18 cellular contexts compared by ENCODE assay signal in the genomic region with DNA sequence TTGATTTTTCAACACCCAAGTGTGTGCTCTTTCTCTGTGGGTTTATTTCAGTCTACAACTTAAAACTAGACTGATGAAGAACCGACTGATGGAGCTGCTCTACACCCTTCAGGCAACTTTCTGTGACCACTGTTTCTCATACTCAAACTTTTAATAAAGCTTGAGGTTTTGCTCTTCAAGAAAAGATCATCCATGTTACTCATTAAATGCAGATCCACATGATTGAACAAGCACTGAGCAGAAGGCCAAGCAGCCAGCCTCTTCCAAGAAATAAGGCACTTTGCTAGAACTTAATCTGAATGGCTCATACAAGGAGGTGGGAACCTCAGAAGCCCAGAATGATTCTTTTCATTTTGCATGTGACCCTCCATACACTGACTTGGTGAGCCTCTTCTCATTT. TPM values are rescaled to one million over a fixed set of nuclear protein-coding genes. Genes with fewer than 3 reads are reported as not detected.
DNase-seq lines count a peak whose midpoint lies in the region; ATAC-seq and FAIRE-seq lines count a peak whose summit lies in the region.
"Had no signal": no experiment of that assay in that cellular context is flagged by ENCODE, and none has a peak within 500 bp of the region (broad histone marks: within the 10 kb centered on the region; RNA-seq: fewer than 3 reads in every experiment).

No MANE protein-coding gene starts in this region.

- no peaks in the 10 kb centered on the region for H3K79me1 ChIP-seq in trophoblast cell (ENCODE audit: low read length)

- no peak overlapping the region for H4K8ac ChIP-seq in trophoblast cell (ENCODE audit: low read depth, low read length)

- H3K36me3 ChIP-seq in BLaER1 (peaks cover 39% of the 10 kb centered on the region), trophoblast cell (ENCODE audit: control insufficient read depth in 1 of 2, insufficient read depth in 2 of 2, low read length in 2 of 2) (no peaks in the 10 kb centered on the region), aorta (ENCODE audit: control insufficient read depth in 1 of 2, insufficient read depth in 2 of 2, low read length in 1 of 2) (no peaks in the 10 kb centered on the region)

- no peaks in the 10 kb centered on the region for H4K20me1 ChIP-seq in BLaER1

- peaks cover 65% of the 10 kb centered on the region for H3K4me1 Mint-ChIP-seq in activated T-helper 1 cell treated with anti-CD3 and anti-CD28 coated beads, Interleukin-12 subunit alpha, Interleukin-12 subunit beta, Interleukin-2, Interleukin-4 antibody, amounts not matched to agents 30 ng/mL and 10 ng/mL and 1 ng/mL, durations not matched to agents 14 hours and 24 hours and 36 hours (ENCODE audit: low read depth)

- intact Hi-C loops in activated T-helper 1 cell treated with anti-CD3 and anti-CD28 coated beads, Interleukin-12 subunit alpha, Interleukin-12 subunit beta, Interleukin-2, Interleukin-4 antibody, amounts not matched to agents 30 ng/mL and 10 ng/mL and 1 ng/mL, durations not matched to agents 14 hours and 24 hours and 36 hours (cut with micrococcal nuclease), result no loop called here
- intact Hi-C loops in aorta (cut with DNase I), result no loop called here

- no peak overlapping the region for H4K12ac ChIP-seq in trophoblast cell (ENCODE audit: low read depth, low read length)

- no peak overlapping the region for H2BK5ac ChIP-seq in trophoblast cell (ENCODE audit: low read depth, low read length, poor library complexity)

- H3K18ac ChIP-seq in trophoblast cell (ENCODE audit: low read length), result no peak overlapping the region

- H3K4me3 ChIP-seq in BLaER1 (peak overlapping the region; percentile 27; the same call in 1 of the 2 replicates), trophoblast cell (ENCODE audit: low read depth, low read length) (no peak overlapping the region), aorta (ENCODE audit: low read length in 2 of 2) (no peak overlapping the region)
- H3K4me3 ChIP-seq: psoas muscle had no signal

- no peaks in the 10 kb centered on the region for H3K9me3 Mint-ChIP-seq in activated T-helper 1 cell treated with anti-CD3 and anti-CD28 coated beads, Interleukin-12 subunit alpha, Interleukin-12 subunit beta, Interleukin-2, Interleukin-4 antibody, amounts not matched to agents 30 ng/mL and 10 ng/mL and 1 ng/mL, durations not matched to agents 14 hours and 24 hours and 36 hours
- H3K9me3 Mint-ChIP-seq: IgD-negative memory B cell had no signal

- H3K27ac Mint-ChIP-seq in activated T-helper 1 cell treated with anti-CD3 and anti-CD28 coated beads, Interleukin-12 subunit alpha, Interleukin-12 subunit beta, Interleukin-2, Interleukin-4 antibody, amounts not matched to agents 30 ng/mL and 10 ng/mL and 1 ng/mL, durations not matched to agents 14 hours and 24 hours and 36 hours, result peak overlapping the region; percentile 18
- H3K27ac Mint-ChIP-seq: IgD-negative memory B cell had no signal

- H2BK120ac ChIP-seq in trophoblast cell (ENCODE audit: insufficient read depth, low read length, poor library complexity), result no peak overlapping the region

- H3K9me3 ChIP-seq in BLaER1, result no peaks in the 10 kb centered on the region
- H3K9me3 ChIP-seq in trophoblast cell (ENCODE audit: insufficient read depth, low read depth, low read length), result no peaks in the 10 kb centered on the region
- peaks cover 2% of the 10 kb centered on the region for H3K9me3 ChIP-seq in aorta (ENCODE audit: control insufficient read depth, low read length)
- H3K9me3 ChIP-seq: psoas muscle, SK-N-SH had no signal

- no peak for DNase-seq in activated T-helper 1 cell treated with anti-CD3 and anti-CD28 coated beads, Interleukin-12 subunit alpha, Interleukin-12 subunit beta, Interleukin-2, Interleukin-4 antibody, amounts not matched to agents 30 ng/mL and 10 ng/mL and 1 ng/mL, durations not matched to agents 14 hours and 24 hours and 36 hours (ENCODE audit: low spot score)
- no peak for DNase-seq in HTR-8/SVneo (ENCODE audit: insufficient read length, low spot score)
- DNase-seq in trophoblast cell, result no peak
- DNase-seq in CD1c-positive myeloid dendritic cell (ENCODE audit: extremely low spot score), result no peak
- no peak for DNase-seq in aorta
- DNase-seq: cerebellar nuclear complex, DMS 273 treated with DMSO at 0.1 percent for 48 hours, left cardiac atrium, NCI-H1105 treated with DMSO at 0.1 percent for 48 hours, NCI-H2227 treated with DMSO at 0.1 percent for 48 hours, psoas muscle, SK-N-SH had no signal

- H3K23ac ChIP-seq in trophoblast cell (ENCODE audit: low read length), result no peak overlapping the region

- no peaks in the 10 kb centered on the region for H3K27me3 Mint-ChIP-seq in activated T-helper 1 cell treated with anti-CD3 and anti-CD28 coated beads, Interleukin-12 subunit alpha, Interleukin-12 subunit beta, Interleukin-2, Interleukin-4 antibody, amounts not matched to agents 30 ng/mL and 10 ng/mL and 1 ng/mL, durations not matched to agents 14 hours and 24 hours and 36 hours (ENCODE audit: insufficient read depth)

- H3K14ac ChIP-seq in trophoblast cell (ENCODE audit: low read length), result no peak overlapping the region

- no peak overlapping the region for H2AFZ ChIP-seq in trophoblast cell (ENCODE audit: insufficient read depth, low read length, poor library complexity)

- H3K4me1 ChIP-seq in BLaER1 (peaks cover 73% of the 10 kb centered on the region), trophoblast cell (ENCODE audit: control insufficient read depth in 1 of 2, insufficient read depth in 2 of 2, low read length in 2 of 2) (no peaks in the 10 kb centered on the region), aorta (ENCODE audit: control insufficient read depth in 1 of 2, insufficient read depth in 2 of 2, low read length in 2 of 2) (no peaks in the 10 kb centered on the region)
- H3K4me1 ChIP-seq: psoas muscle had no signal

- no peak overlapping the region for H2AK5ac ChIP-seq in trophoblast cell (ENCODE audit: low read length)

- ATAC-seq in GM19351 (IDR thresholded peaks at IDR 0.05; ENCODE audit: unreplicated experiment) (peak; percentile 65), HG03064 (IDR thresholded peaks at IDR 0.05; ENCODE audit: low read depth, unreplicated experiment) (peak; percentile 72), aorta (ENCODE audit: low FRiP score) (no peak)
- ATAC-seq: left cardiac atrium, psoas muscle had no signal

- H3K4me3 Mint-ChIP-seq in activated T-helper 1 cell treated with anti-CD3 and anti-CD28 coated beads, Interleukin-12 subunit alpha, Interleukin-12 subunit beta, Interleukin-2, Interleukin-4 antibody, amounts not matched to agents 30 ng/mL and 10 ng/mL and 1 ng/mL, durations not matched to agents 14 hours and 24 hours and 36 hours, result no peak overlapping the region

- H4K91ac ChIP-seq in trophoblast cell (ENCODE audit: low read depth, low read length), result no peak overlapping the region

- no peaks in the 10 kb centered on the region for H3K79me2 ChIP-seq in trophoblast cell (ENCODE audit: control insufficient read depth, insufficient read depth, low read length, poor library complexity)

- H2BK12ac ChIP-seq in trophoblast cell (ENCODE audit: low read length), result no peak overlapping the region

- H3K36me3 Mint-ChIP-seq in activated T-helper 1 cell treated with anti-CD3 and anti-CD28 coated beads, Interleukin-12 subunit alpha, Interleukin-12 subunit beta, Interleukin-2, Interleukin-4 antibody, amounts not matched to agents 30 ng/mL and 10 ng/mL and 1 ng/mL, durations not matched to agents 14 hours and 24 hours and 36 hours (ENCODE audit: low read depth), result peaks cover 64% of the 10 kb centered on the region
- H3K36me3 Mint-ChIP-seq: IgD-negative memory B cell had no signal

- no peaks in the 10 kb centered on the region for H3K27me3 ChIP-seq in BLaER1
- no peaks in the 10 kb centered on the region for H3K27me3 ChIP-seq in trophoblast cell (ENCODE audit: insufficient read depth, low read length)
- peaks cover 2 to 4% of the 10 kb centered on the region in 2 donors for H3K27me3 ChIP-seq in aorta (ENCODE audit: control insufficient read depth in 1 of 2, insufficient read depth in 2 of 2, low read length in 1 of 2)

- WGBS in trophoblast cell (ENCODE audit: extremely low coverage, insufficient coverage, insufficient read length), result no CpG with 5 or more reads among the region's 1 CpG
- WGBS in aorta, 2 donors, result 68% methylated on average over 1 of the region's 1 CpG

- H3K9ac ChIP-seq in BLaER1 (peak overlapping the region; percentile 53; the same call in 1 of the 2 replicates), trophoblast cell (ENCODE audit: low read length) (no peak overlapping the region)
- H3K9ac ChIP-seq: SK-N-SH had no signal

- no peak overlapping the region for H3K4ac ChIP-seq in trophoblast cell (ENCODE audit: low read depth, low read length)

- peak overlapping the region; percentile 96 for H3K4me2 ChIP-seq in BLaER1
- no peak overlapping the region for H3K4me2 ChIP-seq in trophoblast cell (ENCODE audit: low read length)
- H3K4me2 ChIP-seq: SK-N-SH had no signal

- FAIRE-seq in HTR-8/SVneo (lab: Jason Lieb, UNC), result no peak
- FAIRE-seq: endothelial cell of umbilical vein had no signal

- H3K27ac ChIP-seq in BLaER1, result peak overlapping the region; percentile 78
- no peak overlapping the region for H3K27ac ChIP-seq in trophoblast cell (ENCODE audit: low read depth, low read length)
- no peak overlapping the region for H3K27ac ChIP-seq in aorta (ENCODE audit: low read depth in 1 of 2, low read length in 2 of 2)
- H3K27ac ChIP-seq: psoas muscle had no signal

RNA-seq across cellular contexts. Expression of gene SLC27A2, which starts 8.7 kb away (rescaled TPM):
- total RNA-seq in activated T-helper 1 cell treated with anti-CD3 and anti-CD28 coated beads, Interleukin-12 subunit alpha, Interleukin-12 subunit beta, Interleukin-2, Interleukin-4 antibody, amounts not matched to agents 30 ng/mL and 10 ng/mL and 1 ng/mL, durations not matched to agents 14 hours and 24 hours and 36 hours, result 78.0 and 78.7 TPM in 2 replicates
- polyA plus RNA-seq in trophoblast cell (2013), result 36.3 and 37.0 TPM in 2 replicates
- under 1 TPM in 1 of 2 donors, not detected in 1; 0.39 TPM for total RNA-seq in aorta
- polyA plus RNA-seq in aorta, result 1 to 10 TPM in 1 of 2 donors, not detected in 1; 2.1 TPM
- total RNA-seq: endothelial cell of umbilical vein, H4, psoas muscle had no signal
- polyA plus RNA-seq: endothelial cell of umbilical vein had no signal

Comparison
In these comparisons a context has a peak if more than half of its experiments do, and no peak if none do; other contexts are left out.
1. RNA of gene SLC27A2, which starts 8.7 kb away (total RNA-seq): 78.0 to 78.7 TPM in activated T-helper 1 cell treated with anti-CD3 and anti-CD28 coated beads, Interleukin-12 subunit alpha, Interleukin-12 subunit beta, Interleukin-2, Interleukin-4 antibody, amounts not matched to agents 30 ng/mL and 10 ng/mL and 1 ng/mL, durations not matched to agents 14 hours and 24 hours and 36 hours; 0.39 TPM in aorta; every median in the first group is over 10 times any median in the second.